24 cellular contexts compared by ENCODE assay signal in genomic region chr5:115849258-115849798, GRCh38. TPM values are rescaled to one million over a fixed set of nuclear protein-coding genes. Genes with fewer than 3 reads are reported as not detected.
DNase-seq lines count a peak whose midpoint lies in the region; ATAC-seq, FAIRE-seq and TF ChIP-seq lines count a peak whose summit lies in the region.
"Had no signal": no experiment of that assay in that cellular context is flagged by ENCODE, and none has a peak within 500 bp of the region (broad histone marks: within the 10 kb centered on the region; RNA-seq: fewer than 3 reads in every experiment).

No MANE protein-coding gene starts in this region.

- H3F3A ChIP-seq in PC-9 (ENCODE audit: insufficient read depth, low read depth), result no peaks in the 10 kb centered on the region

- H3K9me3 ChIP-seq in neutrophil (no peaks in the 10 kb centered on the region), PC-9 (ENCODE audit: insufficient read depth, low read depth) (no peaks in the 10 kb centered on the region)

- H3K79me2 ChIP-seq in PC-9 (ENCODE audit: low read depth), result peaks cover 6% of the 10 kb centered on the region

- POLR2A ChIA-PET in PC-9 (lab: Charles Lee; ENCODE audit: unreplicated experiment), result interaction anchor here (0.8 kb wide), 1 partner anchor 64 kb away, joined by 7 read pairs; no protein-coding TSS in a partner anchor

- H3K4me1 ChIP-seq in neutrophil (ENCODE audit: control insufficient read depth in 1 of 2, insufficient read depth in 1 of 2, low read depth in 1 of 2, low read length in 1 of 2) (peaks cover 44 to 51% of the 10 kb centered on the region in 2 experiments), PC-9 (replicated peaks; ENCODE audit: insufficient read depth) (no peaks in the 10 kb centered on the region)

- H3K4me2 ChIP-seq in PC-9, result no peak overlapping the region

- ATAC-seq in Right ventricle myocardium inferior (peak; percentile 20), left ventricle myocardium superior (no peak), HG03378 (IDR thresholded peaks at IDR 0.05; ENCODE audit: unreplicated experiment) (no peak)
- ATAC-seq: K562 had no signal

- H4K20me1 ChIP-seq in PC-9 (ENCODE audit: insufficient read depth), result peaks cover 8% of the 10 kb centered on the region

- intact Hi-C loops in Right ventricle myocardium inferior (cut with DNase I) (loop anchor here (10.0 kb wide), 1 partner anchor 555 kb away; the partner anchor contains the start of gene CCDC112), left ventricle myocardium superior (cut with micrococcal nuclease) (no loop called here), PC-9 (cut with micrococcal nuclease; ENCODE audit: unreplicated experiment) (no loop called here)

- H3K4me3 ChIP-seq in neutrophil (ENCODE audit: low read depth in 1 of 2, low read length in 1 of 2) (no peak overlapping the region), PC-9 (no peak overlapping the region)
- H3K4me3 ChIP-seq: K562 had no signal

- no TSS peak for BruUV-seq in PC-9 (replicated peaks; lab: Mats Ljungman, UMichigan)

- no peaks in the 10 kb centered on the region for H3K27me3 ChIP-seq in neutrophil
- no peaks in the 10 kb centered on the region for H3K27me3 ChIP-seq in PC-9 (ENCODE audit: insufficient read depth, low read depth)

- TF ChIP-seq CTCF in VCaP (conservative IDR thresholded peaks at IDR 0.05) (no peak), neutrophil (IDR thresholded peaks at IDR 0.05) (no peak), PC-9 (conservative IDR thresholded peaks at IDR 0.05) (no peak)

- peak; percentile 52 for FAIRE-seq in GM19239 (lab: Jason Lieb, UNC)
- FAIRE-seq: A204.1, G401.6, GM12892, GM18507 had no signal

- H3K36me3 ChIP-seq in neutrophil, result no peaks in the 10 kb centered on the region
- no peaks in the 10 kb centered on the region for H3K36me3 ChIP-seq in PC-9 (ENCODE audit: low read depth)

- H3K27ac ChIP-seq in VCaP (peak overlapping the region; percentile 77), neutrophil (peak overlapping the region; percentile 14), PC-9 (no peak overlapping the region)
- H3K27ac ChIP-seq: C4-2B, RWPE1 had no signal

- no peak overlapping the region for H2AFZ ChIP-seq in PC-9

- CTCF ChIA-PET in PC-9 (lab: Charles Lee), result no interaction called here

- no peaks in the 10 kb centered on the region for H3K9me2 ChIP-seq in PC-9 (ENCODE audit: insufficient read depth)

- DNase-seq in Right ventricle myocardium inferior (ENCODE audit: missing footprints), result no peak
- DNase-seq in left ventricle myocardium superior, result no peak
- no peak for DNase-seq in GM19239 (ENCODE audit: insufficient read length, low spot score)
- no peak for DNase-seq in NCI-H1105 (lab: John Stamatoyannopoulos, UW)
- no peak for DNase-seq in PC-9
- DNase-seq: CD8-positive, alpha-beta memory T cell; HFFc6; MM.1S; NCI-H1092; NCI-H146; NCI-H2029; NCI-H2227 treated with DMSO at 0.1 percent for 48 hours; NCI-H510A; NCI-H748 treated with DMSO at 0.1 percent for 48 hours had no signal

RNA-seq across cellular contexts. Expression of gene AP3S1, which starts 7.6 kb away (rescaled TPM):
- total RNA-seq in Right ventricle myocardium inferior (61.9 TPM), left ventricle myocardium superior (50.9 TPM), PC-9 (2021) (38.8 and 49.1 TPM in 2 replicates)

RNA-seq across cellular contexts. Expression of gene ATG12, which starts 8.0 kb away (rescaled TPM):
- total RNA-seq in Right ventricle myocardium inferior (23.5 TPM), left ventricle myocardium superior (23.6 TPM), PC-9 (2021) (39.8 and 48.7 TPM in 2 replicates)

RNA-seq across cellular contexts. Expression of gene CDO1, which starts 32.9 kb away (rescaled TPM):
- 12.2 TPM for total RNA-seq in Right ventricle myocardium inferior
- total RNA-seq in left ventricle myocardium superior, result 5.4 TPM
- total RNA-seq in PC-9 (2021), result not detected in 2 replicates
